In genomic region chr11:27392715-27393114, GRCh38 we compare ENCODE assay signal across 13 cellular contexts. TPM values are rescaled to one million over a fixed set of nuclear protein-coding genes. Genes with fewer than 3 reads are reported as not detected.
DNase-seq lines count a peak whose midpoint lies in the region; ATAC-seq and TF ChIP-seq lines count a peak whose summit lies in the region.
"Had no signal": no experiment of that assay in that cellular context is flagged by ENCODE, and none has a peak within 500 bp of the region (broad histone marks: within the 10 kb centered on the region; RNA-seq: fewer than 3 reads in every experiment).

No MANE protein-coding gene starts in this region.

- no peak for TF ChIP-seq POLR2A in erythroblast (IDR thresholded peaks at IDR 0.05; ENCODE audit: low read length)

- H3K27ac Mint-ChIP-seq in activated CD4-positive, alpha-beta T cell treated with anti-CD3 and anti-CD28 coated beads, Interleukin-2, amount 10 ng/mL, durations not matched to agents 7 days and 5 days = no peak overlapping the region
- H3K27ac Mint-ChIP-seq: CD8-positive, alpha-beta memory T cell had no signal

- no peaks in the 10 kb centered on the region for H3K9me3 Mint-ChIP-seq in activated CD4-positive, alpha-beta T cell treated with anti-CD3 and anti-CD28 coated beads, Interleukin-2, amount 10 ng/mL, durations not matched to agents 7 days and 5 days
- H3K9me3 Mint-ChIP-seq: CD8-positive, alpha-beta memory T cell had no signal

- DNase-seq in AG10803 (ENCODE audit: low read depth) = peak; percentile 66
- DNase-seq in NCI-H69 (lab: John Stamatoyannopoulos, UW) = peak; percentile 38
- DNase-seq in erythroblast (lab: John Stamatoyannopoulos, UW) = peak; percentile 68 to 84
- DNase-seq in NCI-H1105 (lab: John Stamatoyannopoulos, UW) = no peak
- no peak for DNase-seq in activated CD4-positive, alpha-beta T cell treated with anti-CD3 and anti-CD28 coated beads, Interleukin-2, amount 10 ng/mL, durations not matched to agents 7 days and 5 days
- DNase-seq in SHP77 treated with DMSO at 0.1 percent for 48 hours (lab: John Stamatoyannopoulos, UW) = no peak
- DNase-seq: CD8-positive, alpha-beta memory T cell; NCI-H2107; stimulated activated CD4-positive, alpha-beta T cell treated with anti-CD3 and anti-CD28 coated beads, Interleukin-4, amount 100 ng/mL, for 4 hours; T1000 had no signal

- CTCF ChIA-PET in activated CD4-positive, alpha-beta T cell treated with anti-CD3 and anti-CD28 coated beads, Interleukin-2, amount 10 ng/mL, durations not matched to agents 7 days and 5 days (lab: Charles Lee) = no interaction called here

- H3K27me3 ChIP-seq in mucosa of rectum (ENCODE audit: control insufficient read depth in 2 of 2, insufficient read depth in 2 of 2, low read length in 2 of 2) = no peaks in the 10 kb centered on the region

- no peak for TF ChIP-seq CTCF in AG10803 (conservative IDR thresholded peaks at IDR 0.05; ENCODE audit: low read length)

- no peak overlapping the region for H3K9ac ChIP-seq in mucosa of rectum (ENCODE audit: low read depth in 1 of 2, low read length in 2 of 2)

- no peak overlapping the region for H3K4me3 Mint-ChIP-seq in activated CD4-positive, alpha-beta T cell treated with anti-CD3 and anti-CD28 coated beads, Interleukin-2, amount 10 ng/mL, durations not matched to agents 7 days and 5 days
- H3K4me3 Mint-ChIP-seq: CD8-positive, alpha-beta memory T cell had no signal

- H3K4me3 ChIP-seq in AG10803 (ENCODE audit: low read length) (no peak overlapping the region), mucosa of rectum (ENCODE audit: low read length in 2 of 2) (no peak overlapping the region)
- H3K4me3 ChIP-seq: lung had no signal

- H3K4me1 Mint-ChIP-seq in activated CD4-positive, alpha-beta T cell treated with anti-CD3 and anti-CD28 coated beads, Interleukin-2, amount 10 ng/mL, durations not matched to agents 7 days and 5 days = peaks cover 4% of the 10 kb centered on the region

- H3K36me3 ChIP-seq in mucosa of rectum (ENCODE audit: control insufficient read depth in 2 of 2, insufficient read depth in 2 of 2, low read length in 2 of 2) = no peaks in the 10 kb centered on the region

- no peak for ATAC-seq in GM19023 (IDR thresholded peaks at IDR 0.05; ENCODE audit: unreplicated experiment)

- H3K27ac ChIP-seq in mucosa of rectum (ENCODE audit: low read depth in 2 of 2, low read length in 2 of 2) = peak overlapping the region; percentile 14 to 45

- POLR2A ChIA-PET in activated CD4-positive, alpha-beta T cell treated with anti-CD3 and anti-CD28 coated beads, Interleukin-2, amount 10 ng/mL, durations not matched to agents 7 days and 5 days (lab: Charles Lee) = no interaction called here

- no peaks in the 10 kb centered on the region for H3K9me3 ChIP-seq in mucosa of rectum (ENCODE audit: control insufficient read depth in 2 of 2, low read length in 2 of 2)

- H3K27me3 Mint-ChIP-seq in activated CD4-positive, alpha-beta T cell treated with anti-CD3 and anti-CD28 coated beads, Interleukin-2, amount 10 ng/mL, durations not matched to agents 7 days and 5 days = peaks cover 3% of the 10 kb centered on the region

- H3K36me3 Mint-ChIP-seq in activated CD4-positive, alpha-beta T cell treated with anti-CD3 and anti-CD28 coated beads, Interleukin-2, amount 10 ng/mL, durations not matched to agents 7 days and 5 days (ENCODE audit: low read depth) = no peaks in the 10 kb centered on the region
- H3K36me3 Mint-ChIP-seq: CD8-positive, alpha-beta memory T cell had no signal

- peaks cover 38 to 59% of the 10 kb centered on the region in 2 donors for H3K4me1 ChIP-seq in mucosa of rectum (ENCODE audit: control insufficient read depth in 2 of 2, insufficient read depth in 2 of 2, low read length in 2 of 2)

RNA-seq across cellular contexts. Expression of gene CCDC34, which starts 29.7 kb away (rescaled TPM):
- 10 to 100 TPM; 18.8 to 23.8 TPM for total RNA-seq in activated CD4-positive, alpha-beta T cell treated with anti-CD3 and anti-CD28 coated beads, Interleukin-2, amount 10 ng/mL, durations not matched to agents 7 days and 5 days

Comparison
In these comparisons a context has a peak if more than half of its experiments do, and no peak if none do; other contexts are left out.
1. DNase-seq: peak in AG10803 (single experiment), NCI-H69 (single experiment) and erythroblast (2 of 2); none in NCI-H1105 (single experiment), activated CD4-positive, alpha-beta T cell treated with anti-CD3 and anti-CD28 coated beads, Interleukin-2, amount 10 ng/mL, durations not matched to agents 7 days and 5 days (single experiment) and SHP77 treated with DMSO at 0.1 percent for 48 hours (single experiment).